In the genomic region with DNA sequence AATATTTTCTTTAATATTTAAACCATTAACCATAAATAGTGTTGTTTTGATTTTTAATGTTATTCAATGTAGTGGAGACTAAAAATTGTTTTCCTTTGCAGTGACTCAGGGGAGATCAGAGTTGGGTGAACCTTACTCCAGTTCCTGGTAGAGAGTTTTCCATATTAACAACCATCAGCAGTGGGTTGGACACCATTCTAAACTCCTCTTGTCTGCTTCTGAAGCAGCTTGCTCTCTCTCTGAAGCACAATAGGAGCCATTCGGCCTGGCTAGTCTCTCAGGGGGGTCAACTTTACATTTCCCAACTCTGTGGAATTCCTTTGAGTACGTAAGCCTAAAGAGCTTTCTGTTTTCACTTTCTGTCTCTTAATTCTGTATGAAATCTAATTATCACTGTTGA, we compare ENCODE assay signal across 20 cellular contexts. TPM values are rescaled to one million over a fixed set of nuclear protein-coding genes. Genes with fewer than 3 reads are reported as not detected.
"Had no signal": no experiment of that assay in that cellular context is flagged by ENCODE, and none has a peak within 500 bp of the region (broad histone marks: within the 10 kb centered on the region; RNA-seq: fewer than 3 reads in every experiment).

No MANE protein-coding gene starts in this region.

- H3K27ac ChIP-seq: esophagus muscularis mucosa, gastrocnemius medialis, ovary, prostate gland, right atrium auricular region had no signal

- H3K4me3 ChIP-seq: esophagus muscularis mucosa, gastrocnemius medialis, ovary, prostate gland, right atrium auricular region, upper lobe of left lung had no signal

- H3K27me3 ChIP-seq: gastrocnemius medialis, ovary, right atrium auricular region, upper lobe of left lung had no signal

- H3K9me3 ChIP-seq: esophagus muscularis mucosa, gastrocnemius medialis, ovary, prostate gland, upper lobe of left lung had no signal

- H3K4me1 ChIP-seq: esophagus muscularis mucosa, gastrocnemius medialis, prostate gland, right atrium auricular region had no signal

- DNase-seq: activated CD4-positive, alpha-beta memory T cell treated with anti-CD3 and anti-CD28 coated beads for 36 hours; activated CD4-positive, alpha-beta T cell treated with anti-CD3 and anti-CD28 coated beads for 48 hours; activated effector memory CD4-positive, alpha-beta T cell treated with anti-CD3 and anti-CD28 coated beads, Interleukin-2, amount 50 U/mL, for 16 hours; activated naive CD4-positive, alpha-beta T cell treated with anti-CD3 and anti-CD28 coated beads, Interleukin-2, amount 10 ng/mL, durations not matched to agents 7 days and 5 days; amygdala; dermis blood vessel endothelial cell; effector memory CD4-positive, alpha-beta T cell; gastrocnemius medialis; hippocampal formation; left cardiac atrium; naive thymus-derived CD8-positive, alpha-beta T cell; ovary; stimulated activated CD4-positive, alpha-beta T cell treated with anti-CD3 and anti-CD28 coated beads, Interleukin-12 subunit alpha, Interleukin-12 subunit beta, amount 100 ng/mL, for 4 hours; stimulated activated CD4-positive, alpha-beta T cell treated with anti-CD3 and anti-CD28 coated beads, Interleukin-4, amount 100 ng/mL, for 4 hours; stimulated activated naive CD8-positive, alpha-beta T cell treated with anti-CD3 and anti-CD28 coated beads, Interleukin-15, Interleukin-2, amounts not matched to agents 100 U/mL and 50 U/mL, for 24 hours; T1000; upper lobe of left lung had no signal

- H3K36me3 ChIP-seq: esophagus muscularis mucosa, gastrocnemius medialis, ovary, prostate gland, right atrium auricular region, upper lobe of left lung had no signal

RNA-seq across cellular contexts. Expression of gene NRG3, which starts 9.4 kb away (rescaled TPM):
- total RNA-seq: activated CD4-positive, alpha-beta memory T cell treated with anti-CD3 and anti-CD28 coated beads for 36 hours; gastrocnemius medialis; naive thymus-derived CD8-positive, alpha-beta T cell had no signal
- polyA plus RNA-seq: naive thymus-derived CD8-positive, alpha-beta T cell had no signal
